Comparison of ENCODE assay signal across 8 cellular contexts in genomic region chr3:9986230-9986725, GRCh38. TPM values are rescaled to one million over a fixed set of nuclear protein-coding genes. Genes with fewer than 3 reads are reported as not detected.
DNase-seq lines count a peak whose midpoint lies in the region; ATAC-seq, FAIRE-seq and TF ChIP-seq lines count a peak whose summit lies in the region.

No MANE protein-coding gene starts in this region.

- in situ Hi-C loops in brain microvascular endothelial cell (cut with HindIII; ENCODE audit: low pct_ligation_motif_present, low sequenced_read_pairs): no loop called here

- H3K27me3 ChIP-seq in brain microvascular endothelial cell (replicated peaks) (no peaks in the 10 kb centered on the region), lower lobe of right lung (ENCODE audit: low read depth) (no peaks in the 10 kb centered on the region)

- intact Hi-C loops in lower lobe of right lung (cut with DNase I): no loop called here

- DNase-seq in AG09309 (ENCODE audit: low read depth) (no peak), brain microvascular endothelial cell (peak; percentile 13), lower lobe of right lung (no peak), urothelium cell line (ENCODE audit: low spot score) (peak; percentile 13), NCI-H1930 (lab: John Stamatoyannopoulos, UW) (no peak), GM10266 (ENCODE audit: extremely low spot score) (no peak)

- no peak for TF ChIP-seq CTCF in AG09309 (IDR thresholded peaks at IDR 0.05; ENCODE audit: control insufficient read depth, insufficient read depth, low read depth, low read length, missing control alignments)
- TF ChIP-seq CTCF in brain microvascular endothelial cell (IDR thresholded peaks at IDR 0.05; ENCODE audit: low read depth, low read length, missing control alignments): no peak
- TF ChIP-seq CTCF in lower lobe of right lung (IDR thresholded peaks at IDR 0.05): no peak
- no peak for TF ChIP-seq CTCF in GM10266 (IDR thresholded peaks at IDR 0.05; ENCODE audit: control insufficient read depth, insufficient read depth, low read depth, missing control alignments)

- H3K9me3 ChIP-seq in lower lobe of right lung: no peaks in the 10 kb centered on the region

- no peak for FAIRE-seq in urothelium cell line (lab: Jason Lieb, UNC)

- ATAC-seq in GM19395 (IDR thresholded peaks at IDR 0.05; ENCODE audit: unreplicated experiment) (peak; percentile 36), HG03460 (IDR thresholded peaks at IDR 0.05; ENCODE audit: unreplicated experiment) (peak; percentile 29), lower lobe of right lung (peak; percentile 33 to 60)

- peaks cover 39% of the 10 kb centered on the region for H3K4me1 ChIP-seq in lower lobe of right lung

- H3K36me3 ChIP-seq in brain microvascular endothelial cell (replicated peaks) (peaks cover 4% of the 10 kb centered on the region), lower lobe of right lung (peaks cover 27% of the 10 kb centered on the region)

- H3K27ac ChIP-seq in brain microvascular endothelial cell: peak overlapping the region; percentile 77
- H3K27ac ChIP-seq in lower lobe of right lung: peak overlapping the region; percentile 82

- H3K4me3 ChIP-seq in AG09309 (ENCODE audit: control insufficient read depth, low read depth, low read length): peak overlapping the region; percentile 80
- H3K4me3 ChIP-seq in brain microvascular endothelial cell (ENCODE audit: low read depth, low read length): peak overlapping the region; percentile 97
- H3K4me3 ChIP-seq in lower lobe of right lung: peak overlapping the region; percentile 73

RNA-seq across cellular contexts. Expression of gene EMC3, which starts 0.4 kb away (rescaled TPM):
- 74.9 TPM for total RNA-seq in lower lobe of right lung

RNA-seq across cellular contexts. Expression of gene PRRT3, which starts 34.1 kb away (rescaled TPM):
- 2.1 TPM for total RNA-seq in lower lobe of right lung

RNA-seq across cellular contexts. Expression of gene FANCD2, which starts 40.0 kb away (rescaled TPM):
- total RNA-seq in lower lobe of right lung: 6.1 TPM

RNA-seq across cellular contexts. Expression of gene CRELD1, which starts 52.6 kb away (rescaled TPM):
- 54.3 TPM for total RNA-seq in lower lobe of right lung

Comparison
In these comparisons a context has a peak if more than half of its experiments do, and no peak if none do; other contexts are left out.
1. DNase-seq: peak in brain microvascular endothelial cell (single experiment) and urothelium cell line (single experiment); none in AG09309 (single experiment), lower lobe of right lung (single experiment), NCI-H1930 (0 of 2) and GM10266 (single experiment).
2. Peak in every context shown above with its lines, with median percentiles within 50 percentile points of each other: H3K4me3 ChIP-seq and ATAC-seq.